ENCODE assay signal across 8 cellular contexts in the genomic region with DNA sequence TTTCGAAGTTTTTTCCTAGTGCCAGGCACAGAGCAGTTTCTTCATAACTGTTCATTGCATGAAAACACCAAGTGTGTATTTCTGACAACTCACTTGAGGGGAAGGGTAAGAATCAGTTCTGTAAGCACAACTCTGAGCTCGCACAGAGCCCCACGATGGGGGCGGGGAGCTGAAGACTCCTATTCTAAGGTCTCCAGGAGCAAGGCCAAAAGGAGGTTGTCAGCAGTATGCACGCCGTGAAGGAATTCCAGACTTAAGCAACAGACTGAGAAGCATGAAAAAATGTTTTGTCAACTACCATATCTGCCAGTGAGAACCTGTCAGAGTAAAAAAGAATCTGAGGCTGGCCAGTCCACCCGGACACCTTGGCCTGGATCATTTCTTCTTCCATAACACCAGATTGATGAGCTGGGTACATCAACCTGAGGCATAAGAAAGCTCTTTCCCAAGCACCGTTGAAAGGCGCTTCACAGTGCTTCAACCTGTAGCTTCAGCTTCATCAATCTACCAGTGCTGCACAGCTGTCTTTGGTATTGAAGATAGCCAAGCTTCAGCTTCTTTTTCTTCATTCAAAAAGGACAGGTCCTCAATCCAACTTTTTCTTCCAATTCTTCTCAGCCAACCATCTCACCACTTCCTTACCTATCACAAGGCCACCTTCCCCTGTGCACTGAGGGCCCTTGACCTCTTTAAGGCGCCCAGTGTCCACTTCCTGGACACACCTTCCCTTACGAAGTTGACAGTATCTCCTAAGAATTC. TPM values are rescaled to one million over a fixed set of nuclear protein-coding genes. Genes with fewer than 3 reads are reported as not detected.
A peak's percentile ranks its signal among the peaks of the same experiment; 100 is the strongest.
DNase-seq lines count a peak whose midpoint lies in the region; ATAC-seq and TF ChIP-seq lines count a peak whose summit lies in the region.

No MANE protein-coding gene starts in this region.

- in situ Hi-C loops in brain microvascular endothelial cell (cut with HindIII; ENCODE audit: low pct_ligation_motif_present, low sequenced_read_pairs): no loop called here

- intact Hi-C loops in activated CD4-positive, alpha-beta T cell treated with anti-CD3 and anti-CD28 coated beads, Interleukin-2, amount 10 ng/mL, durations not matched to agents 24 days and 14 days (cut with micrococcal nuclease): loop anchor here (5.0 to 10.0 kb wide), 4 partner anchors 127 to 1240 kb away; a partner anchor contains a TSS
- intact Hi-C loops in left colon (cut with DNase I, micrococcal nuclease) (no loop called here), testis (cut with DNase I; ENCODE audit: low total_unique reads) (no loop called here)

- H3K9me3 Mint-ChIP-seq in activated CD4-positive, alpha-beta T cell treated with anti-CD3 and anti-CD28 coated beads, Interleukin-2, amount 10 ng/mL, durations not matched to agents 24 days and 14 days: no peaks in the 10 kb centered on the region

- H3K9me3 ChIP-seq in testis: no peaks in the 10 kb centered on the region

- H3K27me3 ChIP-seq in brain microvascular endothelial cell (replicated peaks) (no peaks in the 10 kb centered on the region), testis (no peaks in the 10 kb centered on the region)

- ATAC-seq in left colon: peak; percentile 31

- 46 to 50% methylated on average over 11 of the region's 11 CpGs for WGBS in testis, 2 donors

- peaks cover 9% of the 10 kb centered on the region for H3K4me1 ChIP-seq in testis

- H3K27ac Mint-ChIP-seq in activated CD4-positive, alpha-beta T cell treated with anti-CD3 and anti-CD28 coated beads, Interleukin-2, amount 10 ng/mL, durations not matched to agents 24 days and 14 days: no peak overlapping the region

- H3K36me3 ChIP-seq in brain microvascular endothelial cell (replicated peaks) (no peaks in the 10 kb centered on the region), testis (ENCODE audit: low read depth, missing control alignments) (no peaks in the 10 kb centered on the region)

- H3K36me3 Mint-ChIP-seq in activated CD4-positive, alpha-beta T cell treated with anti-CD3 and anti-CD28 coated beads, Interleukin-2, amount 10 ng/mL, durations not matched to agents 24 days and 14 days (ENCODE audit: low read depth): peaks cover 9% of the 10 kb centered on the region

- DNase-seq in activated CD4-positive, alpha-beta T cell treated with anti-CD3 and anti-CD28 coated beads, Interleukin-2, amount 10 ng/mL, durations not matched to agents 24 days and 14 days: no peak
- no peak for DNase-seq in activated CD4-positive, alpha-beta T cell treated with anti-CD3 and anti-CD28 coated beads for 48 hours
- DNase-seq in brain microvascular endothelial cell (peak; percentile 64), left colon (peak; percentile 28 to 29), testis (peak; percentile 46), AML-193 (lab: John Stamatoyannopoulos, UW) (no peak), foreskin melanocyte (no peak), COLO829 (ENCODE audit: low spot score) (no peak)

- TF ChIP-seq CTCF in brain microvascular endothelial cell (IDR thresholded peaks at IDR 0.05; ENCODE audit: low read depth, low read length, missing control alignments) (no peak), testis (IDR thresholded peaks at IDR 0.05) (no peak)

- peaks cover 24% of the 10 kb centered on the region for H3K4me1 Mint-ChIP-seq in activated CD4-positive, alpha-beta T cell treated with anti-CD3 and anti-CD28 coated beads, Interleukin-2, amount 10 ng/mL, durations not matched to agents 24 days and 14 days

- H3K4me3 ChIP-seq in brain microvascular endothelial cell (ENCODE audit: low read depth, low read length): no peak overlapping the region
- no peak overlapping the region for H3K4me3 ChIP-seq in testis

- H3K27ac ChIP-seq in brain microvascular endothelial cell: peak overlapping the region; percentile 80
- H3K27ac ChIP-seq in testis: peak overlapping the region; percentile 55 to 97

- peak overlapping the region; percentile 71 for H3K4me3 Mint-ChIP-seq in activated CD4-positive, alpha-beta T cell treated with anti-CD3 and anti-CD28 coated beads, Interleukin-2, amount 10 ng/mL, durations not matched to agents 24 days and 14 days

- TF ChIP-seq POLR2A in testis (IDR thresholded peaks at IDR 0.05): no peak

- H3K27me3 Mint-ChIP-seq in activated CD4-positive, alpha-beta T cell treated with anti-CD3 and anti-CD28 coated beads, Interleukin-2, amount 10 ng/mL, durations not matched to agents 24 days and 14 days: peaks cover 4% of the 10 kb centered on the region

RNA-seq across cellular contexts. Expression of a gene that starts 1.1 kb away (rescaled TPM):
- 17.8 and 18.8 TPM in 2 replicates for total RNA-seq in activated CD4-positive, alpha-beta T cell treated with anti-CD3 and anti-CD28 coated beads, Interleukin-2, amount 10 ng/mL, durations not matched to agents 24 days and 14 days
- total RNA-seq in left colon (10 to 100 TPM in 1 of 2 donors, 1 to 10 TPM in 1; 7.6 to 13.1 TPM), testis (10 to 100 TPM; 86.4 to 92.7 TPM)
- 52.3 TPM for polyA plus RNA-seq in testis (ENCODE audit: insufficient read depth, low read depth, low replicate concordance)

Comparison
In these comparisons a context has a peak if more than half of its experiments do, and no peak if none do; other contexts are left out.
1. DNase-seq: peak in brain microvascular endothelial cell (single experiment), left colon (2 of 2) and testis (single experiment); none in activated CD4-positive, alpha-beta T cell treated with anti-CD3 and anti-CD28 coated beads, Interleukin-2, amount 10 ng/mL, durations not matched to agents 24 days and 14 days (single experiment), activated CD4-positive, alpha-beta T cell treated with anti-CD3 and anti-CD28 coated beads for 48 hours (single experiment), AML-193 (0 of 2), foreskin melanocyte (single experiment) and COLO829 (single experiment).